10 cellular contexts compared by ENCODE assay signal in the genomic region with DNA sequence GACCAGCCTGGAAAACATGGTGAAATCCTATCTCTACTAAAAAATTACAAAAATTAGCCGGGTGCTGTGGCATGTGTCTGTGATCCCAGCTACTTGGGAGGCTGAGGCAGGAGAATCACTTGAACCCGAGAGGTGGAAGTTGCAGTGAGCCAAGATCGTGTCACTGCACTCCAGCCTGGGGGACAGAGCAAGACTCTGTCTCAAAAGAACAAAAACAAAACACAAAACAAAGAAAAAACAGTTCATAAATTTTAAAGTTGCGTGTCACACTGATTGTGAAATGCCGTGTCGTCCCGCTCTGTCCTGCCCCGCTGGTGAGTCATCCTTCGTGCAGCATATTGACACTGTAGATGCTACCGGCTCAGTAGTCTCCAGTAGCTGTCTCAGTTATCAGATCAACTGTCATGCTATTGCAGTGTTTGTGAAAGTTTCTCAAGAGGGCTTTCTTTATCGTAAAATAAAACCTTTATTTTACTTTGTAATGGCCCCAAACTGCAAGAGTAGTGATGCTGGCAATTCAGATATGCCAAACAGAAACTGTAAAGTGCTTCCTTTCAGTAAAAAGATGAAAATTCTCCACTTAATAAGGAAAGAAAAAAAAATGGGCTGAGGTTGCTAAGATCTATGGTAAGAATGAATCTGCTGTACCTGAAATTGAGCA. TPM values are rescaled to one million over a fixed set of nuclear protein-coding genes. Genes with fewer than 3 reads are reported as not detected.
DNase-seq lines count a peak whose midpoint lies in the region; ATAC-seq, FAIRE-seq and TF ChIP-seq lines count a peak whose summit lies in the region.
"Had no signal": no experiment of that assay in that cellular context is flagged by ENCODE, and none has a peak within 500 bp of the region (broad histone marks: within the 10 kb centered on the region; RNA-seq: fewer than 3 reads in every experiment).

No MANE protein-coding gene starts in this region.

- H3K27ac ChIP-seq in Peyer's patch (no peak overlapping the region), fibroblast of lung (ENCODE audit: insufficient read depth, low read length) (no peak overlapping the region), small intestine (ENCODE audit: low read depth in 1 of 2, low read length in 1 of 2) (no peak overlapping the region), thyroid gland (no peak overlapping the region)
- H3K27ac ChIP-seq in effector memory CD4-positive, alpha-beta T cell (ENCODE audit: insufficient read depth, low read length, poor library complexity, severe bottlenecking), result no peak overlapping the region

- ATAC-seq in GM21423 (IDR thresholded peaks at IDR 0.05; ENCODE audit: unreplicated experiment), result no peak
- ATAC-seq: CD8-positive, alpha-beta T cell; stimulated activated naive CD8-positive, alpha-beta T cell treated with anti-CD3 and anti-CD28 coated beads, Interleukin-15, amount 100 ng/mL, for 72 hours had no signal

- TF ChIP-seq POLR2A in Peyer's patch (IDR thresholded peaks at IDR 0.05) (no peak), thyroid gland (IDR thresholded peaks at IDR 0.05) (no peak)

- no peaks in the 10 kb centered on the region for H4K20me1 ChIP-seq in fibroblast of lung (ENCODE audit: control insufficient read depth, extremely low read depth, insufficient read depth, low read length)

- TF ChIP-seq CTCF in Peyer's patch (IDR thresholded peaks at IDR 0.05) (no peak), fibroblast of lung (conservative IDR thresholded peaks at IDR 0.05 in 1 of 2, IDR thresholded peaks at IDR 0.05 in 1 of 2; ENCODE audit: low read depth in 1 of 2, low read length in 2 of 2) (no peak), thyroid gland (IDR thresholded peaks at IDR 0.05) (no peak)

- H3K9ac ChIP-seq in fibroblast of lung (ENCODE audit: insufficient read depth, low read length), result no peak overlapping the region

- H3K27me3 ChIP-seq in Peyer's patch (no peaks in the 10 kb centered on the region), fibroblast of lung (ENCODE audit: control insufficient read depth, insufficient read depth, low read length) (peaks cover 22% of the 10 kb centered on the region), small intestine (ENCODE audit: control insufficient read depth in 2 of 2, insufficient read depth in 2 of 2, low read length in 2 of 2) (peaks cover 0 to 9% of the 10 kb centered on the region in 2 donors), thyroid gland (no peaks in the 10 kb centered on the region)
- H3K27me3 ChIP-seq in effector memory CD4-positive, alpha-beta T cell (replicated peaks; ENCODE audit: control insufficient read depth, insufficient read depth, low read length, poor library complexity, severe bottlenecking), result peaks cover 7% of the 10 kb centered on the region

- intact Hi-C loops in thyroid gland (cut with DNase I), result no loop called here

- no peaks in the 10 kb centered on the region for H3K36me3 ChIP-seq in Peyer's patch
- no peaks in the 10 kb centered on the region for H3K36me3 ChIP-seq in fibroblast of lung (ENCODE audit: control insufficient read depth, insufficient read depth, low read length)
- no peaks in the 10 kb centered on the region for H3K36me3 ChIP-seq in small intestine (ENCODE audit: control insufficient read depth in 2 of 2, insufficient read depth in 2 of 2, low read length in 2 of 2)
- H3K36me3 ChIP-seq in effector memory CD4-positive, alpha-beta T cell (ENCODE audit: control insufficient read depth, insufficient read depth, low read length), result no peaks in the 10 kb centered on the region
- H3K36me3 ChIP-seq in thyroid gland, result no peaks in the 10 kb centered on the region

- FAIRE-seq in small intestine (lab: Jason Lieb, UNC), result no peak

- WGBS in small intestine, 3 donors, result 14 to 45% (median 23%) methylated on average over 11 of the region's 11 CpGs
- WGBS in thyroid gland, 2 donors, result 55 to 56% methylated on average over 11 of the region's 11 CpGs

- H3K4me1 ChIP-seq in Peyer's patch, result no peaks in the 10 kb centered on the region
- peaks cover 2% of the 10 kb centered on the region for H3K4me1 ChIP-seq in fibroblast of lung (ENCODE audit: control insufficient read depth, extremely low read depth, insufficient read depth, low read length)
- H3K4me1 ChIP-seq in small intestine (ENCODE audit: control insufficient read depth in 2 of 2, insufficient read depth in 1 of 2, low read depth in 1 of 2, low read length in 1 of 2), result no peaks in the 10 kb centered on the region
- H3K4me1 ChIP-seq in effector memory CD4-positive, alpha-beta T cell (ENCODE audit: control insufficient read depth, insufficient read depth, low read length, poor library complexity, severe bottlenecking), result no peaks in the 10 kb centered on the region
- H3K4me1 ChIP-seq in thyroid gland, result no peaks in the 10 kb centered on the region

- no peaks in the 10 kb centered on the region for H3K79me2 ChIP-seq in fibroblast of lung (ENCODE audit: control insufficient read depth, insufficient read depth, low read length)

- H3K9me3 ChIP-seq in Peyer's patch (no peaks in the 10 kb centered on the region), fibroblast of lung (ENCODE audit: control insufficient read depth, insufficient read depth, low read depth, low read length) (no peaks in the 10 kb centered on the region), small intestine (ENCODE audit: control insufficient read depth, low read depth) (no peaks in the 10 kb centered on the region), thyroid gland (no peaks in the 10 kb centered on the region)
- no peaks in the 10 kb centered on the region for H3K9me3 ChIP-seq in effector memory CD4-positive, alpha-beta T cell (ENCODE audit: control insufficient read depth, low read length)

- DNase-seq in activated T-cell treated with anti-CD3 and anti-CD28 coated beads for 48 hours (ENCODE audit: low read depth), result peak; percentile 11
- DNase-seq in activated T-cell treated with anti-CD3 and anti-CD28 coated beads for 4 hours, result no peak
- peak in 2 of 3 donors; percentile 27 to 76 for DNase-seq in Peyer's patch
- peak; percentile 50 to 64 for DNase-seq in fibroblast of lung (ENCODE audit: low read depth in 2 of 2)
- DNase-seq in small intestine, result peak; percentile 37
- no peak for DNase-seq in effector memory CD4-positive, alpha-beta T cell
- DNase-seq in thyroid gland, result no peak
- DNase-seq: stimulated activated naive CD8-positive, alpha-beta T cell treated with anti-CD3 and anti-CD28 coated beads, Interleukin-15, amount 100 ng/mL, for 72 hours had no signal

- no peak overlapping the region for H2AFZ ChIP-seq in fibroblast of lung (ENCODE audit: low read length)

- H3K4me2 ChIP-seq in fibroblast of lung (ENCODE audit: extremely low read depth, insufficient read depth, low read length), result peak overlapping the region; percentile 75

- H3K4me3 ChIP-seq in Peyer's patch, result no peak overlapping the region
- H3K4me3 ChIP-seq in fibroblast of lung (replicated peaks in 1 of 4; ENCODE audit: control extremely low read depth in 1 of 4, insufficient read depth in 1 of 4, low read depth in 3 of 4, low read length in 4 of 4), result no peak overlapping the region
- no peak overlapping the region for H3K4me3 ChIP-seq in small intestine (ENCODE audit: low read depth in 1 of 2, low read length in 2 of 2)
- no peak overlapping the region for H3K4me3 ChIP-seq in effector memory CD4-positive, alpha-beta T cell (ENCODE audit: insufficient read depth, low read depth, low read length, poor library complexity, severe bottlenecking)
- H3K4me3 ChIP-seq in thyroid gland (replicated peaks in 1 of 3), result no peak overlapping the region

RNA-seq across cellular contexts. Expression of gene IGFL1, which starts 36.4 kb away (rescaled TPM):
- total RNA-seq in Peyer's patch, result not detected
- total RNA-seq in fibroblast of lung, result not detected in 2 replicates
- not detected in 2 replicates for polyA plus RNA-seq in fibroblast of lung
- not detected in 2 replicates for polyA plus RNA-seq in fibroblast of lung (2012)
- not detected in 2 replicates for polyA minus RNA-seq in fibroblast of lung (ENCODE audit: low replicate concordance)
- polyA plus RNA-seq in small intestine, result not detected
- not detected for total RNA-seq in thyroid gland
- total RNA-seq: CD8-positive, alpha-beta T cell had no signal

RNA-seq across cellular contexts. Expression of gene IGFL2, which starts 45.1 kb away (rescaled TPM):
- not detected for total RNA-seq in Peyer's patch
- total RNA-seq in fibroblast of lung, result not detected in 2 replicates
- polyA plus RNA-seq in fibroblast of lung, result not detected in 2 replicates
- not detected in 2 replicates for polyA plus RNA-seq in fibroblast of lung (2012)
- not detected in 2 replicates for polyA minus RNA-seq in fibroblast of lung (ENCODE audit: low replicate concordance)
- polyA plus RNA-seq in small intestine, result under 1 TPM in 1 of 3 donors, not detected in 2; 0.16 TPM
- total RNA-seq in thyroid gland, result not detected
- total RNA-seq: CD8-positive, alpha-beta T cell had no signal

Comparison
In these comparisons a context has a peak if more than half of its experiments do, and no peak if none do; other contexts are left out.
1. DNase-seq: peak in activated T-cell treated with anti-CD3 and anti-CD28 coated beads for 48 hours (single experiment), Peyer's patch (2 of 3), fibroblast of lung (2 of 2) and small intestine (single experiment); none in activated T-cell treated with anti-CD3 and anti-CD28 coated beads for 4 hours (single experiment), effector memory CD4-positive, alpha-beta T cell (0 of 3) and thyroid gland (0 of 2).